ENCODE assay signal across 16 cellular contexts in the genomic region with DNA sequence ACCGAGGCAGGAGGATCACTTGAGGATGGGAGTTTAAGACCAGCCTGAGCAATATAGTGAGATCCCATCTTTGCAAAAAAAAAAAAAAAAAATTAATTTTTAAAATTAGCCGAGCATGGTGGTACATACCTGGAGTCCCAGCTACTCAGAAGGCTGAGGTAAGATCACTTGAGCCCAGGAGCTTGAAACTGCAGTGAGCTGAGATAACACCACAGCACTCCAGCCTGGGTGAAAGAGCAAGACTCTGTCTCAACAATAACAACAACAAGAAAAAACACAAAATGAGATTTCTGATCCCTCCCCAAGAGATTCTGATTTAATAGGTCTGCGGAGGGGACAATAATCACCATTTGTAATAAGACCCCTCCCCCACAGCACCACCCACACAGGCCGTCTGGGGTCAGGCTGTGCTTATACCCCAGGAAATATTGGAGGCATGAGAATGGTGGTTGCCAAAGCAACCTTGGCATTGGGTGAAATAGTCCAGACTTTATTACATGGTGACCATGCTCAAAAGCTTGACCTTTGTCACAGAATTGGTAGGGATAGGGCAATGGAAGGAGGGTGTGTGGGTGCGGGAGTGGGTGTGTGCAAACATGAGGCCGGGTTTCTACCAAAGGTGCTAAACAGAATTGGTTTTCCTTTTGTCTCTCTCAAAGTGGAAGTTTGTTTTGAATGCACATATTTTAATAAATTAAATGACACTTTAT.
"Had no signal": no experiment of that assay in that cellular context is flagged by ENCODE, and none has a peak within 500 bp of the region (broad histone marks: within the 10 kb centered on the region; RNA-seq: fewer than 3 reads in every experiment).

No MANE protein-coding gene starts in this region.

- H3K27me3 ChIP-seq: adrenal gland, gastroesophageal sphincter, heart left ventricle had no signal

- H3K4me1 ChIP-seq: adrenal gland, gastroesophageal sphincter, heart left ventricle had no signal

- H3K27ac ChIP-seq: adrenal gland, gastroesophageal sphincter, heart left ventricle, WERI-Rb-1 had no signal

- H3K4me3 ChIP-seq: adrenal gland, gastroesophageal sphincter, heart left ventricle had no signal

- DNase-seq: activated CD4-positive, alpha-beta T cell treated with anti-CD3 and anti-CD28 coated beads for 1 hour; activated CD4-positive, alpha-beta T cell treated with anti-CD3 and anti-CD28 coated beads, Interleukin-2, amount 50 U/mL, for 48 hours; activated gamma-delta T cell treated with Interleukin-2 at 50 U/mL for 16 hours; activated T-cell treated with anti-CD3 and anti-CD28 coated beads for 4 hours; adrenal gland; cerebellar nuclear complex; effector CD8-positive, alpha-beta T cell; heart left ventricle; nucleus accumbens; posterior cingulate gyrus; stimulated activated CD4-positive, alpha-beta T cell treated with anti-CD3 and anti-CD28 coated beads, Interleukin-2, amount 100 ng/mL, for 48 hours; T-helper 17 cell; WERI-Rb-1 had no signal

- H3K36me3 ChIP-seq: adrenal gland, gastroesophageal sphincter, heart left ventricle, WERI-Rb-1 had no signal

- ATAC-seq: activated naive CD4-positive, alpha-beta T cell treated with anti-CD3 and anti-CD28 coated beads, Interleukin-2, amount 50 U/mL, for 72 hours; esophagus mucosa; gastroesophageal sphincter; heart left ventricle; T-helper 17 cell had no signal

- H3K9me3 ChIP-seq: adrenal gland, gastroesophageal sphincter, heart left ventricle had no signal
